Comparison of ENCODE assay signal across 20 cellular contexts in the genomic region with DNA sequence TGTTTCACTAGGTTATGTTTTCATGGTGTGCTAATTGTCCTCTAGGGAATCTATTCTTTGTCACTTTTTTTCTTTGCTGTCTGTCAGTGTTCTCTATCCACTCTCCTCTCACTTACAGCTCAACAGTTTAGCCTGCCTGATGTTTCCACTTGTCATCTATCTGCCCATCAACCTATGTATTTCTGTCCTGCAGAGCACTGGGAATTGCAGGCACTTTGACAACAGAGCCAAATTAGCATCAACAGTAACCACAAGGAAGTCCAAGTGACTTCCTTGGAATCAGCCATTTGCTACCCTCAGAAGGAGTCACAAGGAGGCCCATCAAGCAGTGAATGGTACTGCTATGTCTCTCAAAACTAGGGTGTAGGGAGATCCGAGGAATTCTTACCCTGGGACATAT.
DNase-seq lines count a peak whose midpoint lies in the region; ATAC-seq and TF ChIP-seq lines count a peak whose summit lies in the region.
"Had no signal": no experiment of that assay in that cellular context is flagged by ENCODE, and none has a peak within 500 bp of the region (broad histone marks: within the 10 kb centered on the region; RNA-seq: fewer than 3 reads in every experiment).

No MANE protein-coding gene starts in this region.

- DNase-seq in NCI-H2171 treated with DMSO at 0.1 percent for 48 hours (lab: John Stamatoyannopoulos, UW) (peak; percentile 17), NCI-H2171 (lab: John Stamatoyannopoulos, UW) (no peak), glutamatergic neuron (no peak), nephron progenitor cell (no peak), retina (peak; percentile 11), lower leg skin (ENCODE audit: low spot score in 2 of 2) (no peak), spleen (no peak)
- DNase-seq: AML-193; Caco-2; Calu3; CD4-positive, alpha-beta T cell; CD8-positive, alpha-beta T cell; DMS79 treated with DMSO at 0.1 percent for 48 hours; GF-D8 had no signal

- H3K27ac Mint-ChIP-seq in glutamatergic neuron (ENCODE audit: unreplicated experiment) (no peak overlapping the region), nephron progenitor cell (peak overlapping the region; percentile 5)
- H3K27ac Mint-ChIP-seq: B cell; CD4-positive, alpha-beta T cell; CD8-positive, alpha-beta T cell had no signal

- no peaks in the 10 kb centered on the region for H3K9me3 ChIP-seq in spleen
- H3K9me3 ChIP-seq: A549; BLaER1 treated with 17β-estradiol and CSF1 and Interleukin-3, amounts not matched to agents 10 nM and 100 nM; Caco-2 had no signal

- no peak overlapping the region for H3K27ac ChIP-seq in spleen
- H3K27ac ChIP-seq: 22Rv1; A549; BLaER1 treated with 17β-estradiol and CSF1 and Interleukin-3, amounts not matched to agents 10 nM and 100 nM; C4-2B had no signal

- no peaks in the 10 kb centered on the region for H3K27me3 Mint-ChIP-seq in glutamatergic neuron (ENCODE audit: unreplicated experiment)
- H3K27me3 Mint-ChIP-seq in nephron progenitor cell (ENCODE audit: low read depth, poor library complexity): peaks cover 4% of the 10 kb centered on the region
- H3K27me3 Mint-ChIP-seq: B cell; CD4-positive, alpha-beta T cell had no signal

- TF ChIP-seq CTCF in glutamatergic neuron (IDR thresholded peaks at IDR 0.05; ENCODE audit: partially characterized antibody, unreplicated experiment) (no peak), nephron progenitor cell (IDR thresholded peaks at IDR 0.05) (no peak), lower leg skin (IDR thresholded peaks at IDR 0.05) (no peak), spleen (IDR thresholded peaks at IDR 0.05 in 8 of 11, conservative IDR thresholded peaks at IDR 0.05 in 3 of 11) (no peak)

- H3K27me3 ChIP-seq in spleen (replicated peaks in 1 of 7): no peaks in the 10 kb centered on the region
- H3K27me3 ChIP-seq: BLaER1 treated with 17β-estradiol and CSF1 and Interleukin-3, amounts not matched to agents 10 nM and 100 nM had no signal

- H3K4me3 ChIP-seq in lower leg skin (ENCODE audit: low read depth, poor library complexity, severe bottlenecking) (no peak overlapping the region), spleen (no peak overlapping the region)
- H3K4me3 ChIP-seq: A549; BLaER1 treated with 17β-estradiol and CSF1 and Interleukin-3, amounts not matched to agents 10 nM and 100 nM had no signal

- H3K36me3 Mint-ChIP-seq in glutamatergic neuron (ENCODE audit: unreplicated experiment) (no peaks in the 10 kb centered on the region), nephron progenitor cell (ENCODE audit: low read depth) (no peaks in the 10 kb centered on the region)
- H3K36me3 Mint-ChIP-seq: CD8-positive, alpha-beta T cell had no signal

- H3K4me1 Mint-ChIP-seq in glutamatergic neuron (ENCODE audit: low read depth, unreplicated experiment) (peaks cover 7% of the 10 kb centered on the region), nephron progenitor cell (peaks cover 16% of the 10 kb centered on the region)
- H3K4me1 Mint-ChIP-seq: B cell had no signal

- intact Hi-C loops in lower leg skin (cut with DNase I; ENCODE audit: low total_unique reads): no loop called here
- intact Hi-C loops in spleen (cut with DNase I; ENCODE audit: low total_unique reads): no loop called here

- no peak for TF ChIP-seq POLR2A in lower leg skin (IDR thresholded peaks at IDR 0.05)
- no peak for TF ChIP-seq POLR2A in spleen (IDR thresholded peaks at IDR 0.05)

- H3K9me3 Mint-ChIP-seq in glutamatergic neuron (ENCODE audit: unreplicated experiment): no peaks in the 10 kb centered on the region
- no peaks in the 10 kb centered on the region for H3K9me3 Mint-ChIP-seq in nephron progenitor cell
- H3K9me3 Mint-ChIP-seq: CD8-positive, alpha-beta T cell had no signal

- no peaks in the 10 kb centered on the region for H3K4me1 ChIP-seq in spleen
- H3K4me1 ChIP-seq: BLaER1 treated with 17β-estradiol and CSF1 and Interleukin-3, amounts not matched to agents 10 nM and 100 nM; Caco-2 had no signal

- WGBS in lower leg skin, 2 donors: 14 to 58% methylated on average over 1 of the region's 1 CpG
- WGBS in spleen, 5 donors: 43 to 58% (median 50%) methylated on average over 1 of the region's 1 CpG

- H3K4me3 Mint-ChIP-seq in glutamatergic neuron (ENCODE audit: unreplicated experiment) (peak overlapping the region; percentile 20), nephron progenitor cell (no peak overlapping the region)
- H3K4me3 Mint-ChIP-seq: B cell; CD4-positive, alpha-beta T cell; CD8-positive, alpha-beta T cell had no signal

- no peaks in the 10 kb centered on the region for H3K36me3 ChIP-seq in spleen
- H3K36me3 ChIP-seq: BLaER1 treated with 17β-estradiol and CSF1 and Interleukin-3, amounts not matched to agents 10 nM and 100 nM had no signal

- no peak for ATAC-seq in SK-N-SH treated with all-trans-retinoic acid at 6 μM for 48 hours
- ATAC-seq: A549; CD8-positive, alpha-beta T cell had no signal

TF ChIP-seq in SK-N-SH treated with all-trans-retinoic acid at 6 μM for 48 hours, 23 proteins besides CTCF, POLR2A, EP300 and RAD21 (continues in another document):
- TF ChIP-seq ZC3H10 (CRISPR knock-in tag; IDR thresholded peaks at IDR 0.05) (no peak), ZNF70 (CRISPR knock-in tag; IDR thresholded peaks at IDR 0.05) (no peak), ARNTL (CRISPR knock-in tag; IDR thresholded peaks at IDR 0.05; ENCODE audit: borderline replicate concordance, low read depth) (no peak), CSDC2 (CRISPR knock-in tag; IDR thresholded peaks at IDR 0.05) (no peak), TOX (CRISPR knock-in tag; IDR thresholded peaks at IDR 0.05; ENCODE audit: borderline replicate concordance) (no peak), SNAI2 (CRISPR knock-in tag; IDR thresholded peaks at IDR 0.05) (no peak), OSR1 (CRISPR knock-in tag; IDR thresholded peaks at IDR 0.05) (no peak), ZNF565 (CRISPR knock-in tag; conservative IDR thresholded peaks at IDR 0.05; ENCODE audit: low read depth) (no peak), ESRRG (CRISPR knock-in tag; IDR thresholded peaks at IDR 0.05) (no peak), TCF4 (CRISPR knock-in tag; IDR thresholded peaks at IDR 0.05; ENCODE audit: borderline replicate concordance) (no peak), ZFP3 (CRISPR knock-in tag; IDR thresholded peaks at IDR 0.05) (no peak), PPARA (CRISPR knock-in tag; IDR thresholded peaks at IDR 0.05; ENCODE audit: borderline replicate concordance) (no peak), GLIS3 (CRISPR knock-in tag; IDR thresholded peaks at IDR 0.05) (no peak), RARB (CRISPR knock-in tag; IDR thresholded peaks at IDR 0.05) (no peak), ISL1 (CRISPR knock-in tag; IDR thresholded peaks at IDR 0.05) (no peak)
- TF ChIP-seq, protein P1, sequence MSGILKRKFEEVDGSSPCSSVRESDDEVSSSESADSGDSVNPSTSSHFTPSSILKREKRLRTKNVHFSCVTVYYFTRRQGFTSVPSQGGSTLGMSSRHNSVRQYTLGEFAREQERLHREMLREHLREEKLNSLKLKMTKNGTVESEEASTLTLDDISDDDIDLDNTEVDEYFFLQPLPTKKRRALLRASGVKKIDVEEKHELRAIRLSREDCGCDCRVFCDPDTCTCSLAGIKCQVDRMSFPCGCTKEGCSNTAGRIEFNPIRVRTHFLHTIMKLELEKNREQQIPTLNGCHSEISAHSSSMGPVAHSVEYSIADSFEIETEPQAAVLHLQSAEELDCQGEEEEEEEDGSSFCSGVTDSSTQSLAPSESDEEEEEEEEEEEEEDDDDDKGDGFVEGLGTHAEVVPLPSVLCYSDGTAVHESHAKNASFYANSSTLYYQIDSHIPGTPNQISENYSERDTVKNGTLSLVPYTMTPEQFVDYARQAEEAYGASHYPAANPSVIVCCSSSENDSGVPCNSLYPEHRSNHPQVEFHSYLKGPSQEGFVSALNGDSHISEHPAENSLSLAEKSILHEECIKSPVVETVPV (CRISPR knock-in tag; IDR thresholded peaks at IDR 0.05): no peak
- TF ChIP-seq, protein P2, sequence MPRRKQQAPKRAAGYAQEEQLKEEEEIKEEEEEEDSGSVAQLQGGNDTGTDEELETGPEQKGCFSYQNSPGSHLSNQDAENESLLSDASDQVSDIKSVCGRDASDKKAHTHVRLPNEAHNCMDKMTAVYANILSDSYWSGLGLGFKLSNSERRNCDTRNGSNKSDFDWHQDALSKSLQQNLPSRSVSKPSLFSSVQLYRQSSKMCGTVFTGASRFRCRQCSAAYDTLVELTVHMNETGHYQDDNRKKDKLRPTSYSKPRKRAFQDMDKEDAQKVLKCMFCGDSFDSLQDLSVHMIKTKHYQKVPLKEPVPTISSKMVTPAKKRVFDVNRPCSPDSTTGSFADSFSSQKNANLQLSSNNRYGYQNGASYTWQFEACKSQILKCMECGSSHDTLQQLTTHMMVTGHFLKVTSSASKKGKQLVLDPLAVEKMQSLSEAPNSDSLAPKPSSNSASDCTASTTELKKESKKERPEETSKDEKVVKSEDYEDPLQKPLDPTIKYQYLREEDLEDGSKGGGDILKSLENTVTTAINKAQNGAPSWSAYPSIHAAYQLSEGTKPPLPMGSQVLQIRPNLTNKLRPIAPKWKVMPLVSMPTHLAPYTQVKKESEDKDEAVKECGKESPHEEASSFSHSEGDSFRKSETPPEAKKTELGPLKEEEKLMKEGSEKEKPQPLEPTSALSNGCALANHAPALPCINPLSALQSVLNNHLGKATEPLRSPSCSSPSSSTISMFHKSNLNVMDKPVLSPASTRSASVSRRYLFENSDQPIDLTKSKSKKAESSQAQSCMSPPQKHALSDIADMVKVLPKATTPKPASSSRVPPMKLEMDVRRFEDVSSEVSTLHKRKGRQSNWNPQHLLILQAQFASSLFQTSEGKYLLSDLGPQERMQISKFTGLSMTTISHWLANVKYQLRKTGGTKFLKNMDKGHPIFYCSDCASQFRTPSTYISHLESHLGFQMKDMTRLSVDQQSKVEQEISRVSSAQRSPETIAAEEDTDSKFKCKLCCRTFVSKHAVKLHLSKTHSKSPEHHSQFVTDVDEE (CRISPR knock-in tag; IDR thresholded peaks at IDR 0.05): no peak
- TF ChIP-seq, protein P3, sequence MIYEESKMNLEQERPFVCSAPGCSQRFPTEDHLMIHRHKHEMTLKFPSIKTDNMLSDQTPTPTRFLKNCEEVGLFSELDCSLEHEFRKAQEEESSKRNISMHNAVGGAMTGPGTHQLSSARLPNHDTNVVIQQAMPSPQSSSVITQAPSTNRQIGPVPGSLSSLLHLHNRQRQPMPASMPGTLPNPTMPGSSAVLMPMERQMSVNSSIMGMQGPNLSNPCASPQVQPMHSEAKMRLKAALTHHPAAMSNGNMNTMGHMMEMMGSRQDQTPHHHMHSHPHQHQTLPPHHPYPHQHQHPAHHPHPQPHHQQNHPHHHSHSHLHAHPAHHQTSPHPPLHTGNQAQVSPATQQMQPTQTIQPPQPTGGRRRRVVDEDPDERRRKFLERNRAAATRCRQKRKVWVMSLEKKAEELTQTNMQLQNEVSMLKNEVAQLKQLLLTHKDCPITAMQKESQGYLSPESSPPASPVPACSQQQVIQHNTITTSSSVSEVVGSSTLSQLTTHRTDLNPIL (CRISPR knock-in tag; IDR thresholded peaks at IDR 0.05; ENCODE audit: low read depth): no peak

Comparison
In these comparisons a context has a peak if more than half of its experiments do, and no peak if none do; other contexts are left out.
1. DNase-seq: peak in NCI-H2171 treated with DMSO at 0.1 percent for 48 hours (single experiment) and retina (single experiment); none in NCI-H2171 (single experiment), glutamatergic neuron (single experiment), nephron progenitor cell (single experiment), lower leg skin (0 of 2) and spleen (single experiment).